ENCODE assay signal across 1 cellular context in the genomic region with DNA sequence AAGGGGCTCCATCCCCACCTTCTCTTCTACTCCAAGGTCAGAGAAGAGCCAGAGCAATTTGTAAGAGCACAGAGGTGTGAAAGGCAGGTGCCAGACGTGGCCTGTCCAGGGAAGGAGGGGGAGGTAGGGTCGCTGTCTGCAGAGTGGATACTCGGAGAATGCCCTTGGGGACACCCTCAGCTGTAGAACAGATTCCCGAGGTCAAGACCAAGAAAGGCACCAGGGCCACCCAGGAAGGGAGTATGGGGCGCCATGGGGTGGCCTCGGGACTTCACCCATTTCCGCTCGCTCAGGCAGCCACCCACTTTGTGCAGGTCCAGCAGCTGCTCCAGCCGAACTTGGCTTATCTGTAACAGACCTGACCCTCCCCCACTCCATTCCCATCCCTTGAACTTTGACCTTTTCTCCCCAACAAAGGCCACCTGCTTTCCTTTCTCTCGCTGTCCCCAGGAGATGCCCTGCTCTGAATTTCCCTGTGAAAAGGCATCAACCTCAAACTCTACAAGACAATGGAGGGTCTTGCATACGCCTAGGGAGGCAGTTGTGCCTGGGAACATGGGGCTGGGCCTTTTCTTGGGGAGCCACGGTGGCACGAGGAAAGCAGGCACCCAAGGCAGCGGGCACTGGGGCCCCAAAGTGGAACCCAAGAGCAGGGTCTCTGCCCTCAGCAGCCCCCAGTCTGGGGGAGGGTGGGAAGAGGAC.
A peak's percentile ranks its signal among the peaks of the same experiment; 100 is the strongest.
TF ChIP-seq lines count a peak whose summit lies in the region.

No MANE protein-coding gene starts in this region.

TF ChIP-seq in HepG2, 621 proteins besides CTCF, POLR2A, EP300 and RAD21 (continued from another document and continues in another):
- TF ChIP-seq ZNF280B (CRISPR knock-in tag; IDR thresholded peaks at IDR 0.05; ENCODE audit: borderline replicate concordance) (peak; percentile 78; the same call in 1 of the 2 replicates), REXO4 (CRISPR knock-in tag; IDR thresholded peaks at IDR 0.05; ENCODE audit: borderline replicate concordance) (no peak), ZNF232 (CRISPR knock-in tag; IDR thresholded peaks at IDR 0.05; ENCODE audit: borderline replicate concordance) (no peak; the same call in 1 of the 2 replicates), BHLHE40 (IDR thresholded peaks at IDR 0.05; ENCODE audit: low read length) (no peak), TBL1XR1 (IDR thresholded peaks at IDR 0.05; ENCODE audit: borderline replicate concordance, low read length, partially characterized antibody) (no peak), POLR2G (IDR thresholded peaks at IDR 0.05; ENCODE audit: low read depth, low read length) (no peak), GLMP (CRISPR knock-in tag; IDR thresholded peaks at IDR 0.05; ENCODE audit: borderline replicate concordance) (no peak), TAF1 (CRISPR knock-in tag; IDR thresholded peaks at IDR 0.05) (0 out of 2 replicates have a peak, but pooled peaks have one; percentile 2), IKZF1 (IDR thresholded peaks at IDR 0.05) (no peak), ZNF101 (CRISPR knock-in tag; IDR thresholded peaks at IDR 0.05; ENCODE audit: borderline replicate concordance, low read depth) (no peak), RFX5 (IDR thresholded peaks at IDR 0.05; ENCODE audit: low read depth, low read length) (no peak), ZNF20 (CRISPR knock-in tag; IDR thresholded peaks at IDR 0.05) (no peak), KDM1A (CRISPR knock-in tag; IDR thresholded peaks at IDR 0.05) (no peak), ZNF800 (CRISPR knock-in tag; IDR thresholded peaks at IDR 0.05) (no peak), ZNF569 (CRISPR knock-in tag; IDR thresholded peaks at IDR 0.05; ENCODE audit: borderline replicate concordance) (no peak), ZNF589 (CRISPR knock-in tag; conservative IDR thresholded peaks at IDR 0.05) (no peak), CCAR2 (optimal IDR thresholded peaks at IDR 0.05; ENCODE audit: low read depth, low read length) (no peak), IKZF4 (CRISPR knock-in tag; IDR thresholded peaks at IDR 0.05; ENCODE audit: borderline replicate concordance, low read depth, not compliant biosample characterization) (peak; percentile 34), ZNF614 (CRISPR knock-in tag; IDR thresholded peaks at IDR 0.05; ENCODE audit: borderline replicate concordance) (no peak; the same call in 1 of the 2 replicates), RXRB (CRISPR knock-in tag; IDR thresholded peaks at IDR 0.05; ENCODE audit: borderline replicate concordance) (peak; percentile 34; the same call in 1 of the 2 replicates), ZEB1 (IDR thresholded peaks at IDR 0.05; ENCODE audit: insufficient replicate concordance, low read depth) (no peak), HNRNPH1 (optimal IDR thresholded peaks at IDR 0.05; ENCODE audit: low read depth, low read length) (no peak), TBX2 (CRISPR knock-in tag; IDR thresholded peaks at IDR 0.05; ENCODE audit: borderline replicate concordance) (0 out of 2 replicates have a peak, but pooled peaks have one; percentile 24), ZGPAT (CRISPR knock-in tag; IDR thresholded peaks at IDR 0.05) (0 out of 2 replicates have a peak, but pooled peaks have one; percentile 17), ATF5 (CRISPR knock-in tag; IDR thresholded peaks at IDR 0.05; ENCODE audit: low read depth) (no peak), HOXA3 (CRISPR knock-in tag; IDR thresholded peaks at IDR 0.05) (no peak; the same call in 1 of the 2 replicates), HDAC6 (IDR thresholded peaks at IDR 0.05; ENCODE audit: low read depth, low read length) (no peak), ELF4 (CRISPR knock-in tag; IDR thresholded peaks at IDR 0.05; ENCODE audit: borderline replicate concordance) (no peak), ZNF788 (CRISPR knock-in tag; IDR thresholded peaks at IDR 0.05; ENCODE audit: borderline replicate concordance) (no peak; the same call in 1 of the 2 replicates), FOXC1 (CRISPR knock-in tag; IDR thresholded peaks at IDR 0.05; ENCODE audit: borderline replicate concordance) (no peak)
- TF ChIP-seq, protein P1, sequence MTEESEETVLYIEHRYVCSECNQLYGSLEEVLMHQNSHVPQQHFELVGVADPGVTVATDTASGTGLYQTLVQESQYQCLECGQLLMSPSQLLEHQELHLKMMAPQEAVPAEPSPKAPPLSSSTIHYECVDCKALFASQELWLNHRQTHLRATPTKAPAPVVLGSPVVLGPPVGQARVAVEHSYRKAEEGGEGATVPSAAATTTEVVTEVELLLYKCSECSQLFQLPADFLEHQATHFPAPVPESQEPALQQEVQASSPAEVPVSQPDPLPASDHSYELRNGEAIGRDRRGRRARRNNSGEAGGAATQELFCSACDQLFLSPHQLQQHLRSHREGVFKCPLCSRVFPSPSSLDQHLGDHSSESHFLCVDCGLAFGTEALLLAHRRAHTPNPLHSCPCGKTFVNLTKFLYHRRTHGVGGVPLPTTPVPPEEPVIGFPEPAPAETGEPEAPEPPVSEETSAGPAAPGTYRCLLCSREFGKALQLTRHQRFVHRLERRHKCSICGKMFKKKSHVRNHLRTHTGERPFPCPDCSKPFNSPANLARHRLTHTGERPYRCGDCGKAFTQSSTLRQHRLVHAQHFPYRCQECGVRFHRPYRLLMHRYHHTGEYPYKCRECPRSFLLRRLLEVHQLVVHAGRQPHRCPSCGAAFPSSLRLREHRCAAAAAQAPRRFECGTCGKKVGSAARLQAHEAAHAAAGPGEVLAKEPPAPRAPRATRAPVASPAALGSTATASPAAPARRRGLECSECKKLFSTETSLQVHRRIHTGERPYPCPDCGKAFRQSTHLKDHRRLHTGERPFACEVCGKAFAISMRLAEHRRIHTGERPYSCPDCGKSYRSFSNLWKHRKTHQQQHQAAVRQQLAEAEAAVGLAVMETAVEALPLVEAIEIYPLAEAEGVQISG (CRISPR knock-in tag; IDR thresholded peaks at IDR 0.05): peak; percentile 54; the same call in 1 of the 2 replicates
- TF ChIP-seq, protein P2, sequence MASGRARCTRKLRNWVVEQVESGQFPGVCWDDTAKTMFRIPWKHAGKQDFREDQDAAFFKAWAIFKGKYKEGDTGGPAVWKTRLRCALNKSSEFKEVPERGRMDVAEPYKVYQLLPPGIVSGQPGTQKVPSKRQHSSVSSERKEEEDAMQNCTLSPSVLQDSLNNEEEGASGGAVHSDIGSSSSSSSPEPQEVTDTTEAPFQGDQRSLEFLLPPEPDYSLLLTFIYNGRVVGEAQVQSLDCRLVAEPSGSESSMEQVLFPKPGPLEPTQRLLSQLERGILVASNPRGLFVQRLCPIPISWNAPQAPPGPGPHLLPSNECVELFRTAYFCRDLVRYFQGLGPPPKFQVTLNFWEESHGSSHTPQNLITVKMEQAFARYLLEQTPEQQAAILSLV (CRISPR knock-in tag; IDR thresholded peaks at IDR 0.05; ENCODE audit: borderline replicate concordance): peak; percentile 71; the same call in 1 of the 2 replicates
- TF ChIP-seq, protein P3, sequence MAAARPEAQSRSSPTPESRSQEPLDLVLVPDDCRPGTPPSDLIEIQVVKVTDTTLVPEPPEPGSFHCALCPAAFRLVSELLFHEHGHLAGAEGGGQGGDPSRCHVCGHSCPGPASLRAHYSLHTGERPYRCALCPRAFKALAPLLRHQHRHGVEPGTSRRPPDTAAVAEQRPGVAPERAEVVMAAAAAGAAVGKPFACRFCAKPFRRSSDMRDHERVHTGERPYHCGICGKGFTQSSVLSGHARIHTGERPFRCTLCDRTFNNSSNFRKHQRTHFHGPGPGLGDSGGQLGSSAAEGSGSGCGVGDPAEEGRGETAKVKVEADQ (CRISPR knock-in tag; IDR thresholded peaks at IDR 0.05; ENCODE audit: borderline replicate concordance): no peak; the same call in 1 of the 2 replicates
- TF ChIP-seq, protein P4, sequence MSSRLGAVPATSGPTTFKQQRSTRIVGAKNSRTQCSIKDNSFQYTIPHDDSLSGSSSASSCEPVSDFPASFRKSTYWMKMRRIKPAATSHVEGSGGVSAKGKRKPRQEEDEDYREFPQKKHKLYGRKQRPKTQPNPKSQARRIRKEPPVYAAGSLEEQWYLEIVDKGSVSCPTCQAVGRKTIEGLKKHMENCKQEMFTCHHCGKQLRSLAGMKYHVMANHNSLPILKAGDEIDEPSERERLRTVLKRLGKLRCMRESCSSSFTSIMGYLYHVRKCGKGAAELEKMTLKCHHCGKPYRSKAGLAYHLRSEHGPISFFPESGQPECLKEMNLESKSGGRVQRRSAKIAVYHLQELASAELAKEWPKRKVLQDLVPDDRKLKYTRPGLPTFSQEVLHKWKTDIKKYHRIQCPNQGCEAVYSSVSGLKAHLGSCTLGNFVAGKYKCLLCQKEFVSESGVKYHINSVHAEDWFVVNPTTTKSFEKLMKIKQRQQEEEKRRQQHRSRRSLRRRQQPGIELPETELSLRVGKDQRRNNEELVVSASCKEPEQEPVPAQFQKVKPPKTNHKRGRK (CRISPR knock-in tag; IDR thresholded peaks at IDR 0.05): no peak
- TF ChIP-seq, protein P5, sequence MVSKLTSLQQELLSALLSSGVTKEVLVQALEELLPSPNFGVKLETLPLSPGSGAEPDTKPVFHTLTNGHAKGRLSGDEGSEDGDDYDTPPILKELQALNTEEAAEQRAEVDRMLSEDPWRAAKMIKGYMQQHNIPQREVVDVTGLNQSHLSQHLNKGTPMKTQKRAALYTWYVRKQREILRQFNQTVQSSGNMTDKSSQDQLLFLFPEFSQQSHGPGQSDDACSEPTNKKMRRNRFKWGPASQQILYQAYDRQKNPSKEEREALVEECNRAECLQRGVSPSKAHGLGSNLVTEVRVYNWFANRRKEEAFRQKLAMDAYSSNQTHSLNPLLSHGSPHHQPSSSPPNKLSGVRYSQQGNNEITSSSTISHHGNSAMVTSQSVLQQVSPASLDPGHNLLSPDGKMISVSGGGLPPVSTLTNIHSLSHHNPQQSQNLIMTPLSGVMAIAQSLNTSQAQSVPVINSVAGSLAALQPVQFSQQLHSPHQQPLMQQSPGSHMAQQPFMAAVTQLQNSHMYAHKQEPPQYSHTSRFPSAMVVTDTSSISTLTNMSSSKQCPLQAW (CRISPR knock-in tag; IDR thresholded peaks at IDR 0.05): no peak
- TF ChIP-seq, protein P6, sequence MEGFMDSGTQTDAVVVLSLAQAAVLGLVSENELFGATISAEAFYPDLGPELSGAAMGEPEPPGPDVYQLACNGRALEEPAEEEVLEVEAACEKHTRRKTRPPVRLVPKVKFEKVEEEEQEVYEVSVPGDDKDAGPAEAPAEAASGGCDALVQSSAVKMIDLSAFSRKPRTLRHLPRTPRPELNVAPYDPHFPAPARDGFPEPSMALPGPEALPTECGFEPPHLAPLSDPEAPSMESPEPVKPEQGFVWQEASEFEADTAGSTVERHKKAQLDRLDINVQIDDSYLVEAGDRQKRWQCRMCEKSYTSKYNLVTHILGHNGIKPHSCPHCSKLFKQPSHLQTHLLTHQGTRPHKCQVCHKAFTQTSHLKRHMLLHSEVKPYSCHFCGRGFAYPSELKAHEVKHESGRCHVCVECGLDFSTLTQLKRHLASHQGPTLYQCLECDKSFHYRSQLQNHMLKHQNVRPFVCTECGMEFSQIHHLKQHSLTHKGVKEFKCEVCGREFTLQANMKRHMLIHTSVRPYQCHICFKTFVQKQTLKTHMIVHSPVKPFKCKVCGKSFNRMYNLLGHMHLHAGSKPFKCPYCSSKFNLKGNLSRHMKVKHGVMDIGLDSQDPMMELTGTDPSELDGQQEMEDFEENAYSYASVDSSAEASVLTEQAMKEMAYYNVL (CRISPR knock-in tag; IDR thresholded peaks at IDR 0.05; ENCODE audit: borderline replicate concordance): peak; percentile 46; the same call in 1 of the 2 replicates
